12 cellular contexts compared by ENCODE assay signal in the genomic region with DNA sequence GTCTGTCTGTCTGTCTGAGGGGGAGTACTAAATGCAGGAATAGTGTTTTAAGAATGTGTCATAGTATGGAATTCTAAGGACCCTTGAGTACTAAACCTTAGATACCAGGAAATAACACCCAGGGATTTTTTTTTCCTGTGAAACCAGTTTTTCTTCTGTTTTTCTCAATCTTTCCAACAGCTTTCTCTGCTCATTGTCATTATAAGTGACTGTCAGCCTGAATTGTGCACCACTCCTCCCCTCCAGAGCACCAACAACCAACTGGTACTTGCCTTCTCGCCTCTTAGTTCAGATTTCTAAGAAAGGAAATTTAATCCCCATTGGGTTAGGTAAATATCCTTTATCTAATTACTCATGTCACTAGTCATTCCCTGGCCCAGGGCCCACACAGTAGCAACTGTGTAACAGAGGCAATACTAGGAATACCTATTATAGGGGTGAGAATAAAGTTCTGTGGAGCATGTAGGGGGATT.
DNase-seq lines count a peak whose midpoint lies in the region; ATAC-seq and TF ChIP-seq lines count a peak whose summit lies in the region.
"Had no signal": no experiment of that assay in that cellular context is flagged by ENCODE, and none has a peak within 500 bp of the region (broad histone marks: within the 10 kb centered on the region; RNA-seq: fewer than 3 reads in every experiment).

No MANE protein-coding gene starts in this region.

- intact Hi-C loops in Calu3 (cut with micrococcal nuclease; ENCODE audit: unreplicated experiment): no loop called here
- intact Hi-C loops in CD14-positive monocyte (cut with micrococcal nuclease): no loop called here
- intact Hi-C loops in colonic mucosa (cut with DNase I): no loop called here

- H3K9me3 Mint-ChIP-seq in Calu3 (ENCODE audit: low read depth, unreplicated experiment) (peaks cover 5% of the 10 kb centered on the region), WTC11 (no peaks in the 10 kb centered on the region), CD14-positive monocyte (peaks cover 0 to 8% (median 2%) of the 10 kb centered on the region in 7 donors)

- H3K36me3 Mint-ChIP-seq in Calu3 (ENCODE audit: insufficient read depth, unreplicated experiment) (peaks cover 8% of the 10 kb centered on the region), WTC11 (no peaks in the 10 kb centered on the region), CD14-positive monocyte (no peaks in the 10 kb centered on the region)

- TF ChIP-seq CTCF in Calu3 (IDR thresholded peaks at IDR 0.05; ENCODE audit: unreplicated experiment): no peak
- TF ChIP-seq CTCF in WTC11 (IDR thresholded peaks at IDR 0.05): no peak
- TF ChIP-seq CTCF in kidney epithelial cell (IDR thresholded peaks at IDR 0.05; ENCODE audit: insufficient read depth, low read length, poor library complexity, severe bottlenecking): no peak
- TF ChIP-seq CTCF in CD14-positive monocyte (IDR thresholded peaks at IDR 0.05): no peak
- no peak for TF ChIP-seq CTCF in coronary artery (IDR thresholded peaks at IDR 0.05)
- TF ChIP-seq CTCF in colonic mucosa (IDR thresholded peaks at IDR 0.05): no peak

- H3K9me3 ChIP-seq in HUES48 (ENCODE audit: control insufficient read depth, insufficient read depth, low read length) (no peaks in the 10 kb centered on the region), colonic mucosa (no peaks in the 10 kb centered on the region)

- POLR2A ChIA-PET in WTC11 (lab: Charles Lee): no interaction called here

- peak; percentile 60 for DNase-seq in Calu3
- no peak for DNase-seq in WTC11 (ENCODE audit: low spot score)
- DNase-seq in kidney epithelial cell (ENCODE audit: low read depth): peak; percentile 23
- no peak for DNase-seq in CD14-positive monocyte (ENCODE audit: low spot score)
- DNase-seq in germinal center (ENCODE audit: low spot score): no peak
- no peak for DNase-seq in coronary artery (ENCODE audit: low spot score)
- DNase-seq in colonic mucosa: no peak
- DNase-seq: activated CD4-positive, CD25-positive, alpha-beta regulatory T cell treated with anti-CD3 and anti-CD28 coated beads, Interleukin-2, amount 50 U/mL, for 72 hours; activated T-cell treated with anti-CD3 and anti-CD28 coated beads, Interleukin-2, amount 50 U/mL, for 4 hours; hypothalamus had no signal

- H3K4me3 ChIP-seq in HUES48 (ENCODE audit: low read depth, low read length) (0 out of 2 replicates have a peak overlapping the region, but pooled peaks have one; percentile 2), kidney epithelial cell (ENCODE audit: low read depth, low read length) (no peak overlapping the region), coronary artery (no peak overlapping the region), colonic mucosa (no peak overlapping the region)

- peaks cover 25% of the 10 kb centered on the region for H3K4me1 ChIP-seq in HUES48 (ENCODE audit: control insufficient read depth, insufficient read depth, low read length)
- no peaks in the 10 kb centered on the region for H3K4me1 ChIP-seq in colonic mucosa

- CTCF ChIA-PET in Calu3 (lab: Charles Lee) (no interaction called here), WTC11 (lab: Charles Lee) (interaction anchor here (1.6 to 1.9 kb wide), 2 partner anchors 20 to 70 kb away, joined by 4 to 8 read pairs; no protein-coding TSS in a partner anchor)

- peak; percentile 12 for ATAC-seq in WTC11
- ATAC-seq: activated T-cell treated with anti-CD3 and anti-CD28 coated beads, Interleukin-2, amount 50 U/mL, for 4 hours had no signal

- H3K9ac ChIP-seq in HUES48 (ENCODE audit: low read depth, low read length): no peak overlapping the region; the same call in 1 of the 2 replicates
- H3K9ac ChIP-seq in colonic mucosa (ENCODE audit: low read depth in 2 of 2, low read length in 2 of 2): no peak overlapping the region

- H3K27ac Mint-ChIP-seq in Calu3 (ENCODE audit: unreplicated experiment) (peak overlapping the region; percentile 78), WTC11 (peak overlapping the region; percentile 85), CD14-positive monocyte (no peak overlapping the region)
- H3K27ac Mint-ChIP-seq: stimulated activated naive CD8-positive, alpha-beta T cell treated with anti-CD3 and anti-CD28 coated beads, Interleukin-15, Interleukin-2, amounts not matched to agents 100 ng/mL and 50 ng/mL, for 24 hours had no signal

- H3K4me3 Mint-ChIP-seq in Calu3 (ENCODE audit: low read depth, unreplicated experiment) (peak overlapping the region; percentile 13), WTC11 (peak overlapping the region; percentile 11), CD14-positive monocyte (no peak overlapping the region)
- H3K4me3 Mint-ChIP-seq: activated T-cell treated with anti-CD3 and anti-CD28 coated beads, Interleukin-2, amount 50 U/mL, for 4 hours; stimulated activated naive CD8-positive, alpha-beta T cell treated with anti-CD3 and anti-CD28 coated beads, Interleukin-15, Interleukin-2, amounts not matched to agents 100 ng/mL and 50 ng/mL, for 24 hours had no signal

- no TSS peak for BruUV-seq in Calu3 (replicated peaks; lab: Mats Ljungman, UMichigan)

- peak overlapping the region; percentile 68 for H3K27ac ChIP-seq in HUES48 (ENCODE audit: low read depth, low read length)
- no peak overlapping the region for H3K27ac ChIP-seq in coronary artery
- H3K27ac ChIP-seq in colonic mucosa: no peak overlapping the region

- no peaks in the 10 kb centered on the region for H3K27me3 Mint-ChIP-seq in Calu3 (ENCODE audit: unreplicated experiment)
- H3K27me3 Mint-ChIP-seq in WTC11 (ENCODE audit: low read depth): no peaks in the 10 kb centered on the region
- peaks cover 5 to 9% (median 8%) of the 10 kb centered on the region in 3 donors for H3K27me3 Mint-ChIP-seq in CD14-positive monocyte (ENCODE audit: low read depth in 3 of 3)
- H3K27me3 Mint-ChIP-seq: stimulated activated naive CD8-positive, alpha-beta T cell treated with anti-CD3 and anti-CD28 coated beads, Interleukin-15, Interleukin-2, amounts not matched to agents 100 ng/mL and 50 ng/mL, for 24 hours had no signal

- H3K4me1 Mint-ChIP-seq in Calu3 (ENCODE audit: low read depth, unreplicated experiment) (peaks cover 21% of the 10 kb centered on the region), WTC11 (peaks cover 44% of the 10 kb centered on the region), CD14-positive monocyte (no peaks in the 10 kb centered on the region)

- H3K36me3 ChIP-seq in HUES48 (ENCODE audit: control insufficient read depth, insufficient read depth, low read length) (no peaks in the 10 kb centered on the region), kidney epithelial cell (ENCODE audit: control insufficient read depth, insufficient read depth, low read length) (no peaks in the 10 kb centered on the region), colonic mucosa (no peaks in the 10 kb centered on the region)

- H3K27me3 ChIP-seq in HUES48 (ENCODE audit: control insufficient read depth, insufficient read depth, low read length) (no peaks in the 10 kb centered on the region), kidney epithelial cell (ENCODE audit: control insufficient read depth, insufficient read depth, low read length) (no peaks in the 10 kb centered on the region), colonic mucosa (no peaks in the 10 kb centered on the region)

TF ChIP-seq in WTC11, 78 proteins besides CTCF, POLR2A, EP300 and RAD21 (continues in another document):
- no peak for TF ChIP-seq GABPB1 (CRISPR knock-in tag; IDR thresholded peaks at IDR 0.05)
- TF ChIP-seq PRRX2 (CRISPR knock-in tag; IDR thresholded peaks at IDR 0.05): no peak
- TF ChIP-seq E2F4 (CRISPR knock-in tag; IDR thresholded peaks at IDR 0.05; ENCODE audit: borderline replicate concordance, low read depth): no peak
- TF ChIP-seq ZNF232 (CRISPR knock-in tag; IDR thresholded peaks at IDR 0.05): no peak
- no peak for TF ChIP-seq FOXP4 (CRISPR knock-in tag; IDR thresholded peaks at IDR 0.05)
- TF ChIP-seq FOXP1 (CRISPR knock-in tag; IDR thresholded peaks at IDR 0.05; ENCODE audit: borderline replicate concordance): no peak
- TF ChIP-seq IRF1 (CRISPR knock-in tag; IDR thresholded peaks at IDR 0.05): no peak
- no peak for TF ChIP-seq OVOL2 (CRISPR knock-in tag; IDR thresholded peaks at IDR 0.05; ENCODE audit: borderline replicate concordance)

Comparison
In these comparisons a context has a peak if more than half of its experiments do, and no peak if none do; other contexts are left out.
1. DNase-seq: peak in Calu3 (single experiment) and kidney epithelial cell (single experiment); none in WTC11 (single experiment), CD14-positive monocyte (single experiment), germinal center (single experiment), coronary artery (single experiment) and colonic mucosa (single experiment).
2. H3K27ac Mint-ChIP-seq: peak in Calu3 (single experiment) and WTC11 (single experiment); none in CD14-positive monocyte (0 of 7).
3. H3K4me3 Mint-ChIP-seq: peak in Calu3 (single experiment) and WTC11 (single experiment); none in CD14-positive monocyte (0 of 2).